Comparison of ENCODE assay signal across 18 cellular contexts in genomic region chr3:8625991-8626390, GRCh38. TPM values are rescaled to one million over a fixed set of nuclear protein-coding genes. Genes with fewer than 3 reads are reported as not detected.
A peak's percentile ranks its signal among the peaks of the same experiment; 100 is the strongest.
DNase-seq lines count a peak whose midpoint lies in the region; ATAC-seq and TF ChIP-seq lines count a peak whose summit lies in the region.
"Had no signal": no experiment of that assay in that cellular context is flagged by ENCODE, and none has a peak within 500 bp of the region (broad histone marks: within the 10 kb centered on the region; RNA-seq: fewer than 3 reads in every experiment).

No MANE protein-coding gene starts in this region.

- no peak overlapping the region for H4K91ac ChIP-seq in mesenchymal stem cell (ENCODE audit: low read length)

- H2BK120ac ChIP-seq in mesenchymal stem cell (ENCODE audit: low read depth, low read length): no peak overlapping the region

- no peak overlapping the region for H3K18ac ChIP-seq in mesenchymal stem cell (ENCODE audit: low read depth in 1 of 2, low read length in 2 of 2)

- H3K4me1 ChIP-seq in HEK293 (ENCODE audit: control insufficient read depth, insufficient read depth, low read length) (no peaks in the 10 kb centered on the region), mesenchymal stem cell (ENCODE audit: control insufficient read depth, insufficient read depth, low read depth, low read length) (peaks cover 21% of the 10 kb centered on the region)
- H3K4me1 ChIP-seq: HAP-1 had no signal

- H3K14ac ChIP-seq in mesenchymal stem cell (ENCODE audit: low read length in 2 of 2): no peak overlapping the region

- TF ChIP-seq CTCF in HEK293 (tag by site-specific recombination; IDR thresholded peaks at IDR 0.05): no peak

- H3K36me3 ChIP-seq in HEK293 (ENCODE audit: control insufficient read depth in 2 of 2, insufficient read depth in 1 of 2, low read length in 2 of 2) (no peaks in the 10 kb centered on the region), mesenchymal stem cell (ENCODE audit: control insufficient read depth in 1 of 2, insufficient read depth in 2 of 2, low read depth in 1 of 2, low read length in 2 of 2) (no peaks in the 10 kb centered on the region)
- H3K36me3 ChIP-seq: gastroesophageal sphincter, HAP-1 had no signal

- H3K4ac ChIP-seq in mesenchymal stem cell (ENCODE audit: low read depth in 1 of 2, low read length in 2 of 2): no peak overlapping the region

- H3K4me3 ChIP-seq in HEK293 (ENCODE audit: low read depth, low read length): no peak overlapping the region
- H3K4me3 ChIP-seq in mesenchymal stem cell (ENCODE audit: insufficient read depth in 1 of 2, low read depth in 1 of 2, low read length in 2 of 2): no peak overlapping the region
- H3K4me3 ChIP-seq: gastroesophageal sphincter, HAP-1 had no signal

- no peak overlapping the region for H2AK5ac ChIP-seq in mesenchymal stem cell (ENCODE audit: low read length, severe bottlenecking)

- H3K4me2 ChIP-seq in mesenchymal stem cell (ENCODE audit: low read length, poor library complexity, severe bottlenecking): no peak overlapping the region

- WGBS in mesenchymal stem cell: 83% methylated on average over 3 of the region's 3 CpGs

- no peaks in the 10 kb centered on the region for H3K79me1 ChIP-seq in mesenchymal stem cell (replicated peaks; ENCODE audit: low read length, poor library complexity, severe bottlenecking)

- ATAC-seq in GM21515 (IDR thresholded peaks at IDR 0.05; ENCODE audit: unreplicated experiment) (no peak), GM18505 (IDR thresholded peaks at IDR 0.05; ENCODE audit: unreplicated experiment) (no peak)
- ATAC-seq: gastroesophageal sphincter; SK-N-SH treated with all-trans-retinoic acid at 6 μM for 48 hours; stimulated activated naive CD8-positive, alpha-beta T cell treated with anti-CD3 and anti-CD28 coated beads, Interleukin-15, amount 100 ng/mL, for 72 hours had no signal

- DNase-seq in AG08395 (ENCODE audit: low spot score) (peak; percentile 61), SW480 (ENCODE audit: low spot score) (peak; percentile 38), mesenchymal stem cell (peak; percentile 43), ecto neural progenitor cell (ENCODE audit: low spot score) (no peak)
- DNase-seq in stimulated activated naive CD4-positive, alpha-beta T cell treated with Interleukin-2 at 50 U/mL for 16 hours (lab: John Stamatoyannopoulos, UW): no peak
- DNase-seq: ACHN; activated CD4-positive, alpha-beta T cell treated with anti-CD3 and anti-CD28 coated beads, Interleukin-2, amount 50 U/mL, for 4 hours; activated T-cell treated with anti-CD3 and anti-CD28 coated beads, Interleukin-2, amount 50 U/mL, for 48 hours; naive B cell; NCI-H2029 treated with DMSO at 0.1 percent for 48 hours; NCI-H524; stimulated activated naive CD8-positive, alpha-beta T cell treated with anti-CD3 and anti-CD28 coated beads, Interleukin-15, amount 100 ng/mL, for 72 hours had no signal

- CTCF ChIA-PET in HEK293 (lab: Yijun Ruan, JAX): interaction anchor here (0.6 to 1.6 kb wide), 9 partner anchors 26 to 301 kb away, joined by 3 to 5 read pairs (median 3); partner anchors contain the start of gene OXTR

- H3K9me3 ChIP-seq in HEK293 (ENCODE audit: control insufficient read depth, insufficient read depth, low read depth, low read length): no peaks in the 10 kb centered on the region
- H3K9me3 ChIP-seq in mesenchymal stem cell (ENCODE audit: control insufficient read depth, low read length): no peaks in the 10 kb centered on the region
- H3K9me3 ChIP-seq: gastroesophageal sphincter, HAP-1 had no signal

- no peak overlapping the region for H3K9ac ChIP-seq in mesenchymal stem cell (ENCODE audit: low read length)

- no peak overlapping the region for H2BK5ac ChIP-seq in mesenchymal stem cell (ENCODE audit: low read depth, low read length, poor library complexity, severe bottlenecking)

- no peak overlapping the region for H2BK12ac ChIP-seq in mesenchymal stem cell (ENCODE audit: low read length in 2 of 2)

- no peak overlapping the region for H2BK15ac ChIP-seq in mesenchymal stem cell (ENCODE audit: low read depth, poor library complexity, severe bottlenecking)

- H3K27ac ChIP-seq in HEK293 (ENCODE audit: extremely low read depth, low read depth, low read length) (no peak overlapping the region), mesenchymal stem cell (ENCODE audit: low read length, poor library complexity, severe bottlenecking) (no peak overlapping the region)
- H3K27ac ChIP-seq: gastroesophageal sphincter had no signal

- POLR2A ChIA-PET in HEK293 (lab: Yijun Ruan, JAX): no interaction called here

- H4K8ac ChIP-seq in mesenchymal stem cell (ENCODE audit: low read length): no peak overlapping the region

- no peak overlapping the region for H2AFZ ChIP-seq in mesenchymal stem cell (ENCODE audit: low read depth, low read length)

- H3K27me3 ChIP-seq in mesenchymal stem cell (ENCODE audit: control insufficient read depth in 1 of 2, insufficient read depth in 1 of 2, low read length in 2 of 2): peaks cover 0 to 31% of the 10 kb centered on the region in 2 experiments
- H3K27me3 ChIP-seq: gastroesophageal sphincter had no signal

- TF ChIP-seq POLR2A in GM18505 (IDR thresholded peaks at IDR 0.05; ENCODE audit: borderline replicate concordance, extremely low read depth, insufficient read depth, insufficient read length): no peak

- H3K23ac ChIP-seq in mesenchymal stem cell (ENCODE audit: low read length in 2 of 2): no peak overlapping the region

TF ChIP-seq in HEK293, 187 proteins besides CTCF, POLR2A, EP300 and RAD21:
- no peak for TF ChIP-seq ZBTB7A (tag by site-specific recombination; IDR thresholded peaks at IDR 0.05; ENCODE audit: low read depth)
- TF ChIP-seq ZNF513 (tag by site-specific recombination; IDR thresholded peaks at IDR 0.05): no peak
- no peak for TF ChIP-seq ZFP41 (tag by site-specific recombination; IDR thresholded peaks at IDR 0.05; ENCODE audit: borderline replicate concordance)
- TF ChIP-seq ZNF600 (tag by site-specific recombination; IDR thresholded peaks at IDR 0.05): 0 out of 2 replicates have a peak, but pooled peaks have one; percentile 16
- no peak for TF ChIP-seq REPIN1 (tag by site-specific recombination; IDR thresholded peaks at IDR 0.05; ENCODE audit: low read depth)
- TF ChIP-seq, protein P1, sequence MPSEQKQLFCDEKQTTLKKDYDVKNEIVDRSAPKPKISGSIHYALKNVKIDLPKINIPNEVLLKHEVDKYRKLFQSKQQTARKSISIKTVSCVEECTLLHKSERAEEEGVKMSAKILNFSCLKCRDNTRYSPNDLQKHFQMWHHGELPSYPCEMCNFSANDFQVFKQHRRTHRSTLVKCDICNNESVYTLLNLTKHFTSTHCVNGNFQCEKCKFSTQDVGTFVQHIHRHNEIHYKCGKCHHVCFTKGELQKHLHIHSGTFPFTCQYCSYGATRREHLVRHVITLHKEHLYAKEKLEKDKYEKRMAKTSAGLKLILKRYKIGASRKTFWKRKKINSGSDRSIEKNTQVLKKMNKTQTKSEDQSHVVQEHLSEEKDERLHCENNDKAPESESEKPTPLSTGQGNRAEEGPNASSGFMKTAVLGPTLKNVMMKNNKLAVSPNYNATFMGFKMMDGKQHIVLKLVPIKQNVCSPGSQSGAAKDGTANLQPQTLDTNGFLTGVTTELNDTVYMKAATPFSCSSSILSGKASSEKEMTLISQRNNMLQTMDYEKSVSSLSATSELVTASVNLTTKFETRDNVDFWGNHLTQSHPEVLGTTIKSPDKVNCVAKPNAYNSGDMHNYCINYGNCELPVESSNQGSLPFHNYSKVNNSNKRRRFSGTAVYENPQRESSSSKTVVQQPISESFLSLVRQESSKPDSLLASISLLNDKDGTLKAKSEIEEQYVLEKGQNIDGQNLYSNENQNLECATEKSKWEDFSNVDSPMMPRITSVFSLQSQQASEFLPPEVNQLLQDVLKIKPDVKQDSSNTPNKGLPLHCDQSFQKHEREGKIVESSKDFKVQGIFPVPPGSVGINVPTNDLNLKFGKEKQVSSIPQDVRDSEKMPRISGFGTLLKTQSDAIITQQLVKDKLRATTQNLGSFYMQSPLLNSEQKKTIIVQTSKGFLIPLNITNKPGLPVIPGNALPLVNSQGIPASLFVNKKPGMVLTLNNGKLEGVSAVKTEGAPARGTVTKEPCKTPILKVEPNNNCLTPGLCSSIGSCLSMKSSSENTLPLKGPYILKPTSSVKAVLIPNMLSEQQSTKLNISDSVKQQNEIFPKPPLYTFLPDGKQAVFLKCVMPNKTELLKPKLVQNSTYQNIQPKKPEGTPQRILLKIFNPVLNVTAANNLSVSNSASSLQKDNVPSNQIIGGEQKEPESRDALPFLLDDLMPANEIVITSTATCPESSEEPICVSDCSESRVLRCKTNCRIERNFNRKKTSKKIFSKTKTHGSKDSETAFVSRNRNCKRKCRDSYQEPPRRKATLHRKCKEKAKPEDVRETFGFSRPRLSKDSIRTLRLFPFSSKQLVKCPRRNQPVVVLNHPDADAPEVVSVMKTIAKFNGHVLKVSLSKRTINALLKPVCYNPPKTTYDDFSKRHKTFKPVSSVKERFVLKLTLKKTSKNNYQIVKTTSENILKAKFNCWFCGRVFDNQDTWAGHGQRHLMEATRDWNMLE (tag by site-specific recombination; conservative IDR thresholded peaks at IDR 0.05; ENCODE audit: low read depth): no peak
- no peak for TF ChIP-seq ZNF311 (tag by site-specific recombination; IDR thresholded peaks at IDR 0.05; ENCODE audit: borderline replicate concordance)

RNA-seq across cellular contexts. Expression of gene SSUH2, which starts 18.6 kb away (rescaled TPM):
- polyA plus RNA-seq in mesenchymal stem cell (2013, experiment 1 of 2): 0.03 TPM
- not detected for polyA plus RNA-seq in mesenchymal stem cell (2013, experiment 2 of 2)

Comparison
In these comparisons a context has a peak if more than half of its experiments do, and no peak if none do; other contexts are left out.
1. DNase-seq: peak in AG08395 (single experiment), SW480 (single experiment) and mesenchymal stem cell (single experiment); none in ecto neural progenitor cell (single experiment) and stimulated activated naive CD4-positive, alpha-beta T cell treated with Interleukin-2 at 50 U/mL for 16 hours (single experiment).